1 cellular context compared by ENCODE assay signal in the genomic region with DNA sequence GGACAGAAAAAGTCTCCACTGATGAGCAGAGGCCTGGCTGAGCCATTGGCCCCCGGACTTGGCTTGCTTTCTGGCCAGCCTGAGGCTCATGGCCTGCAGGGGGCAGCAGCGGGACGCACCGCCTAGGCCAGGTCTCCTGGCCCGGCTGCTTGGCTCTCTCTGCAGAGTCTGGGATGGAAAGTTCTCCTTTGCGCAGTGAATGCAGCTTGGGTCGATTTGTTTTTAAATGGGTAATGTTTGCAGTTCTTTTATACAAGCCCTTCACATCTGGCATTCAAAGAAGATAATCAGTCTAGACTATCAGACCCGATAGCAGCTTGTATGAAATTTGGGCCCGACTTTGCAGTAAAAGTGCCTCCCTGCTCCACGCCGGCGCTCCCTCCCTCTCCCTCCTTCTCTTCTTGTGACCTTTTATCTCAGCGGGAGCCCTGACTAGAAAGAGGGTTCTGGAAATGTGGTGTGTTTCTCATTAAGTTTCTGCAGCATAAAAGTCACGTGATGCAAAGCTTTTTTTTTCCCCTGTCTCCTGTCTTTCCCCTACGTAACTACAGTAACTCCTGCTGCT.
TF ChIP-seq lines count a peak whose summit lies in the region.

No MANE protein-coding gene starts in this region.

TF ChIP-seq in K562, 482 proteins besides CTCF, POLR2A, EP300 and RAD21 (continued from another document):
- no peak for TF ChIP-seq ZBTB8A (IDR thresholded peaks at IDR 0.05; ENCODE audit: partially characterized antibody)
- no peak for TF ChIP-seq DPF2 (IDR thresholded peaks at IDR 0.05)
- TF ChIP-seq PHB (CRISPR knock-in tag; IDR thresholded peaks at IDR 0.05) = no peak
- TF ChIP-seq FOXA3 (CRISPR knock-in tag; conservative IDR thresholded peaks at IDR 0.05 in 1 of 2, IDR thresholded peaks at IDR 0.05 in 1 of 2) = no peak
- TF ChIP-seq C11orf30 (IDR thresholded peaks at IDR 0.05; ENCODE audit: low read depth) = no peak
- no peak for TF ChIP-seq SRSF7 (optimal IDR thresholded peaks at IDR 0.05; ENCODE audit: low read depth, low read length)
- peak; percentile 33; the same call in 1 of the 2 replicates for TF ChIP-seq KLF16 (IDR thresholded peaks at IDR 0.05)
- TF ChIP-seq MGA (IDR thresholded peaks at IDR 0.05) = no peak
- TF ChIP-seq ZKSCAN3 (CRISPR knock-in tag; IDR thresholded peaks at IDR 0.05) = no peak
- peak; percentile 93 for TF ChIP-seq SMC3 (conservative IDR thresholded peaks at IDR 0.05; ENCODE audit: insufficient read depth, low read depth, low read length)
- TF ChIP-seq HNRNPK (IDR thresholded peaks at IDR 0.05; ENCODE audit: low read depth, low read length, poor library complexity, severe bottlenecking) = no peak
- no peak for TF ChIP-seq ATF7 (IDR thresholded peaks at IDR 0.05)
- TF ChIP-seq THRAP3 (IDR thresholded peaks at IDR 0.05; ENCODE audit: borderline replicate concordance) = no peak
- no peak for TF ChIP-seq ZFX (CRISPR knock-in tag; IDR thresholded peaks at IDR 0.05)
- TF ChIP-seq, protein P1, sequence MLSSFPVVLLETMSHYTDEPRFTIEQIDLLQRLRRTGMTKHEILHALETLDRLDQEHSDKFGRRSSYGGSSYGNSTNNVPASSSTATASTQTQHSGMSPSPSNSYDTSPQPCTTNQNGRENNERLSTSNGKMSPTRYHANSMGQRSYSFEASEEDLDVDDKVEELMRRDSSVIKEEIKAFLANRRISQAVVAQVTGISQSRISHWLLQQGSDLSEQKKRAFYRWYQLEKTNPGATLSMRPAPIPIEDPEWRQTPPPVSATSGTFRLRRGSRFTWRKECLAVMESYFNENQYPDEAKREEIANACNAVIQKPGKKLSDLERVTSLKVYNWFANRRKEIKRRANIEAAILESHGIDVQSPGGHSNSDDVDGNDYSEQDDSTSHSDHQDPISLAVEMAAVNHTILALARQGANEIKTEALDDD (IDR thresholded peaks at IDR 0.05) = no peak
- peak; percentile 87 for TF ChIP-seq TOE1 (IDR thresholded peaks at IDR 0.05; ENCODE audit: borderline replicate concordance)
- no peak for TF ChIP-seq TOE1 (CRISPR knock-in tag; IDR thresholded peaks at IDR 0.05; ENCODE audit: borderline replicate concordance, low read depth)
- no peak for TF ChIP-seq RREB1 (CRISPR knock-in tag; IDR thresholded peaks at IDR 0.05)
- no peak for TF ChIP-seq PBX2 (CRISPR knock-in tag; IDR thresholded peaks at IDR 0.05; ENCODE audit: low read depth)
- no peak for TF ChIP-seq PBX2 (tag; conservative IDR thresholded peaks at IDR 0.05; ENCODE audit: low read depth)
- no peak for TF ChIP-seq TCF7L2 (IDR thresholded peaks at IDR 0.05; ENCODE audit: low read depth, low read length)
TF ChIP-seq in K562: peak in this region for 22.
